In genomic region chr9:129604766-129605163, GRCh38 we compare ENCODE assay signal across 20 cellular contexts. TPM values are rescaled to one million over a fixed set of nuclear protein-coding genes. Genes with fewer than 3 reads are reported as not detected.
DNase-seq lines count a peak whose midpoint lies in the region; ATAC-seq, FAIRE-seq and TF ChIP-seq lines count a peak whose summit lies in the region.
"Had no signal": no experiment of that assay in that cellular context is flagged by ENCODE, and none has a peak within 500 bp of the region (broad histone marks: within the 10 kb centered on the region; RNA-seq: fewer than 3 reads in every experiment).

No MANE protein-coding gene starts in this region.

- H3K79me2 ChIP-seq in HepG2 (ENCODE audit: insufficient read depth, low read length) (peaks cover 3% of the 10 kb centered on the region), H1 (ENCODE audit: control insufficient read depth in 1 of 2, insufficient read depth in 2 of 2, low read length in 2 of 2) (no peaks in the 10 kb centered on the region)

- H2AK5ac ChIP-seq in H1 (ENCODE audit: low read depth, low read length): no peak overlapping the region

- FAIRE-seq in HepG2 (lab: Jason Lieb, UNC) (peak; percentile 4), H1 (lab: Jason Lieb, UNC) (no peak)
- FAIRE-seq: A204.1, astrocyte, keratinocyte had no signal

- POLR2A ChIA-PET in HepG2 (lab: Yijun Ruan, JAX): interaction anchor here (2.1 to 5.1 kb wide), 2 partner anchors 8 to 47 kb away, joined by 17 to 72 read pairs; no protein-coding TSS in a partner anchor
- POLR2A ChIA-PET in H1 (lab: Charles Lee; ENCODE audit: partially characterized antibody): interaction anchor here (1.3 to 2.0 kb wide), 3 partner anchors 8 to 141 kb away, joined by 3 to 5 read pairs (median 4); no protein-coding TSS in a partner anchor

- H3K4me1 ChIP-seq in HepG2 (ENCODE audit: insufficient read depth, low read length): peaks cover 88% of the 10 kb centered on the region
- peaks cover 0 to 23% (median 7%) of the 10 kb centered on the region in 4 donors for H3K4me1 ChIP-seq in right lobe of liver
- H3K4me1 ChIP-seq in H1 (replicated peaks in 1 of 4; ENCODE audit: control insufficient read depth in 3 of 4, insufficient read depth in 4 of 4, low read length in 3 of 4): peaks cover 0 to 18% (median 13%) of the 10 kb centered on the region in 4 experiments; a peak in 6 of 7 replicates

- in situ Hi-C loops in HepG2 (cut with HindIII; ENCODE audit: extremely low pct_ligation_motif_present, low pct_unique_long_range_greater_than_20kb): no loop called here

- H4K20me1 ChIP-seq in HepG2 (ENCODE audit: insufficient read depth, low read length) (no peaks in the 10 kb centered on the region), H1 (replicated peaks in 1 of 2; ENCODE audit: control insufficient read depth in 1 of 2, insufficient read depth in 2 of 2, low read length in 2 of 2) (no peaks in the 10 kb centered on the region)

- peaks cover 62% of the 10 kb centered on the region for H3K4me1 Mint-ChIP-seq in stimulated activated effector memory CD8-positive, alpha-beta T cell treated with anti-CD3 and anti-CD28 coated beads, Interleukin-12 subunit alpha, Interleukin-12 subunit beta, amount 100 ng/mL, for 72 hours

- TF ChIP-seq POLR2A in HepG2 (IDR thresholded peaks at IDR 0.05; ENCODE audit: insufficient read depth in 1 of 2, low read depth in 2 of 2, low read length in 2 of 2) (no peak), right lobe of liver (IDR thresholded peaks at IDR 0.05) (no peak), H1 (IDR thresholded peaks at IDR 0.05; ENCODE audit: control extremely low read depth in 1 of 2, low read depth in 2 of 2, low read length in 2 of 2) (no peak)

- no peak overlapping the region for H3K4me2 ChIP-seq in HepG2 (ENCODE audit: low read depth, low read length)
- no peak overlapping the region for H3K4me2 ChIP-seq in H1 (ENCODE audit: insufficient read depth in 1 of 2, low read depth in 2 of 2, low read length in 2 of 2)

- TF ChIP-seq EP300 in HepG2 (IDR thresholded peaks at IDR 0.05; ENCODE audit: low read depth in 2 of 2, low read length in 2 of 2): no peak
- TF ChIP-seq EP300 in HepG2 (CRISPR knock-in tag; IDR thresholded peaks at IDR 0.05; ENCODE audit: borderline replicate concordance): no peak
- no peak for TF ChIP-seq EP300 in H1 (IDR thresholded peaks at IDR 0.05; ENCODE audit: borderline replicate concordance in 1 of 2, low read depth in 2 of 2, low read length in 2 of 2)

- TF ChIP-seq RAD21 in HepG2 (CRISPR knock-in tag; IDR thresholded peaks at IDR 0.05): no peak
- TF ChIP-seq RAD21 in H1 (IDR thresholded peaks at IDR 0.05 in 1 of 2, conservative IDR thresholded peaks at IDR 0.05 in 1 of 2; ENCODE audit: low read depth in 2 of 2, low read length in 2 of 2): no peak

- intact Hi-C loops in HepG2 (cut with micrococcal nuclease; ENCODE audit: unreplicated experiment) (loop anchor here (1.0 to 5.0 kb wide), 2 partner anchors 32 to 117 kb away; no protein-coding TSS in a partner anchor), right lobe of liver (cut with DNase I) (loop anchor here (10.0 kb wide), 2 partner anchors 100 to 430 kb away; partner anchors contain the start of gene IER5L (in 1 of the 2))

- no peaks in the 10 kb centered on the region for H3K27me3 ChIP-seq in HepG2 (ENCODE audit: control insufficient read depth in 1 of 2, insufficient read depth in 2 of 2, low read length in 2 of 2)
- H3K27me3 ChIP-seq in right lobe of liver: no peaks in the 10 kb centered on the region
- H3K27me3 ChIP-seq in H1 (replicated peaks in 1 of 4; ENCODE audit: control insufficient read depth in 3 of 4, extremely low read depth in 1 of 4, insufficient read depth in 3 of 4, low read length in 3 of 4): peaks cover 0 to 10% (median 7%) of the 10 kb centered on the region in 4 experiments; a peak in 5 of 7 replicates
- H3K27me3 ChIP-seq: Peyer's patch had no signal

- H3K9me3 Mint-ChIP-seq in stimulated activated effector memory CD8-positive, alpha-beta T cell treated with anti-CD3 and anti-CD28 coated beads, Interleukin-12 subunit alpha, Interleukin-12 subunit beta, amount 100 ng/mL, for 72 hours: no peaks in the 10 kb centered on the region
- H3K9me3 Mint-ChIP-seq: activated T-helper 2 cell treated with anti-CD3 and anti-CD28 coated beads, Interferon-gamma antibody, Interleukin-2, Interleukin-4, amounts not matched to agents 10 μg/mL and 5 μg/mL and 100 μg/mL, durations not matched to agents 14 hours and 24 hours and 36 hours had no signal

- peak overlapping the region; percentile 98 for H2BK15ac ChIP-seq in H1 (ENCODE audit: low read length)

- no peak for TF ChIP-seq CTCF in HepG2 (CRISPR knock-in tag; IDR thresholded peaks at IDR 0.05)
- TF ChIP-seq CTCF in right lobe of liver (IDR thresholded peaks at IDR 0.05): no peak
- TF ChIP-seq CTCF in H1 (IDR thresholded peaks at IDR 0.05; ENCODE audit: control extremely low read depth in 1 of 3, insufficient read depth in 1 of 3, low read depth in 1 of 3, low read length in 3 of 3): no peak

- no peak overlapping the region for H3K14ac ChIP-seq in H1 (ENCODE audit: insufficient read length)

- peak overlapping the region; percentile 92 for H2BK20ac ChIP-seq in H1 (ENCODE audit: low read length)

- peak overlapping the region; percentile 67 for H3K27ac Mint-ChIP-seq in stimulated activated effector memory CD8-positive, alpha-beta T cell treated with anti-CD3 and anti-CD28 coated beads, Interleukin-12 subunit alpha, Interleukin-12 subunit beta, amount 100 ng/mL, for 72 hours
- H3K27ac Mint-ChIP-seq: activated T-helper 2 cell treated with anti-CD3 and anti-CD28 coated beads, Interferon-gamma antibody, Interleukin-2, Interleukin-4, amounts not matched to agents 10 μg/mL and 5 μg/mL and 100 μg/mL, durations not matched to agents 14 hours and 24 hours and 36 hours had no signal

- no peak overlapping the region for H2BK120ac ChIP-seq in H1 (replicated peaks; ENCODE audit: low read depth, low read length)

- H4K5ac ChIP-seq in H1 (ENCODE audit: insufficient read length, low read depth, low read length): no peak overlapping the region

- no peak overlapping the region for H3K18ac ChIP-seq in H1 (ENCODE audit: extremely low read depth, low read length)

- H3K56ac ChIP-seq in H1 (replicated peaks; ENCODE audit: insufficient read length, low read depth, low read length): no peak overlapping the region

- no peak overlapping the region for H3K9ac ChIP-seq in HepG2 (ENCODE audit: insufficient read depth, low read depth, low read length)
- H3K9ac ChIP-seq in H1 (replicated peaks in 1 of 4; ENCODE audit: extremely low read depth in 1 of 4, low read depth in 3 of 4, low read length in 3 of 4): no peak overlapping the region

- H3K4me3 ChIP-seq in HepG2 (replicated peaks in 1 of 3; ENCODE audit: insufficient read depth in 1 of 3, low read depth in 2 of 3, low read length in 3 of 3) (no peak overlapping the region), right lobe of liver (no peak overlapping the region), H1 (ENCODE audit: extremely low read depth in 1 of 4, insufficient read depth in 2 of 4, low read depth in 3 of 4, low read length in 4 of 4) (no peak overlapping the region)
- H3K4me3 ChIP-seq: Peyer's patch had no signal

- H2AFZ ChIP-seq in HepG2 (ENCODE audit: low read length): no peak overlapping the region
- H2AFZ ChIP-seq in H1 (ENCODE audit: low read length): no peak overlapping the region

- H3K4ac ChIP-seq in H1 (replicated peaks; ENCODE audit: insufficient read length, low read depth, low read length): no peak overlapping the region

- WGBS in HepG2 (ENCODE audit: low lambda C conversion rate): 75% methylated on average over 8 of the region's 8 CpGs
- WGBS in right lobe of liver (ENCODE audit: insufficient coverage, low coverage, low lambda C conversion rate, missing lambda C conversion rate): 66% methylated on average over 7 of the region's 8 CpGs
- 91% methylated on average over 8 of the region's 8 CpGs; no CpG with 5 or more reads in 1 of the 2 experiments for WGBS in H1 (ENCODE audit: extremely low coverage in 1 of 2, insufficient coverage in 1 of 2, insufficient read length in 1 of 2, insufficient replicate concordance in 2 of 2, low coverage in 1 of 2, low lambda C conversion rate in 2 of 2, missing lambda C conversion rate in 1 of 2), 2 experiments

- DNase-seq in DMS53 (lab: John Stamatoyannopoulos, UW) (peak; percentile 52), DMS53 treated with DMSO at 0.1 percent for 48 hours (lab: John Stamatoyannopoulos, UW; ENCODE audit: unreplicated experiment) (no peak), HepG2 (ENCODE audit: low spot score) (no peak), right lobe of liver (no peak), H1 (ENCODE audit: low read depth in 1 of 2, low spot score in 2 of 2) (no peak), NCI-H524 (lab: John Stamatoyannopoulos, UW) (no peak)
- no peak for DNase-seq in stimulated activated effector memory CD8-positive, alpha-beta T cell treated with anti-CD3 and anti-CD28 coated beads, Interleukin-12 subunit alpha, Interleukin-12 subunit beta, amount 100 ng/mL, for 72 hours (ENCODE audit: low spot score in 2 of 2)
- DNase-seq: GF-D8, NCI-H1048, NCI-H510A treated with DMSO at 0.1 percent for 48 hours, Peyer's patch had no signal

- no TSS peak for BruUV-seq in HepG2 (replicated peaks; lab: Mats Ljungman, UMichigan)

- ATAC-seq in HepG2: no peak
- no peak for ATAC-seq in right lobe of liver
- no peak for ATAC-seq in stimulated activated effector memory CD8-positive, alpha-beta T cell treated with anti-CD3 and anti-CD28 coated beads, Interleukin-12 subunit alpha, Interleukin-12 subunit beta, amount 100 ng/mL, for 72 hours
- no peak for ATAC-seq in HG02759 (IDR thresholded peaks at IDR 0.05; ENCODE audit: unreplicated experiment)
- ATAC-seq: esophagus mucosa had no signal

- no peaks in the 10 kb centered on the region for H3K9me3 ChIP-seq in HepG2 (ENCODE audit: low read length)
- H3K9me3 ChIP-seq in right lobe of liver: no peaks in the 10 kb centered on the region
- no peaks in the 10 kb centered on the region for H3K9me3 ChIP-seq in H1 (ENCODE audit: insufficient read depth in 2 of 2, low read depth in 1 of 2, low read length in 1 of 2)
- H3K9me3 ChIP-seq: Peyer's patch had no signal

- H3K36me3 Mint-ChIP-seq in stimulated activated effector memory CD8-positive, alpha-beta T cell treated with anti-CD3 and anti-CD28 coated beads, Interleukin-12 subunit alpha, Interleukin-12 subunit beta, amount 100 ng/mL, for 72 hours: peaks cover 5% of the 10 kb centered on the region

- H4K8ac ChIP-seq in H1 (ENCODE audit: extremely low read depth, insufficient read depth, low read length): no peak overlapping the region

- H2BK12ac ChIP-seq in H1 (ENCODE audit: low read depth, low read length): peak overlapping the region; percentile 95; the same call in 1 of the 2 replicates

- H2BK5ac ChIP-seq in H1 (ENCODE audit: low read depth, low read length): no peak overlapping the region

- no peak overlapping the region for H3K4me3 Mint-ChIP-seq in stimulated activated effector memory CD8-positive, alpha-beta T cell treated with anti-CD3 and anti-CD28 coated beads, Interleukin-12 subunit alpha, Interleukin-12 subunit beta, amount 100 ng/mL, for 72 hours

- peak overlapping the region; percentile 52 for H4K91ac ChIP-seq in H1 (replicated peaks; ENCODE audit: insufficient read length, low read length)

- no peaks in the 10 kb centered on the region for H3K79me1 ChIP-seq in H1 (ENCODE audit: low read depth, low read length)

- no peak overlapping the region for H3K23ac ChIP-seq in H1 (ENCODE audit: insufficient read length)

- CTCF ChIA-PET in HepG2 (lab: Yijun Ruan, JAX; ENCODE audit: low intra/inter-chr PET ratio, low total read pairs) (no interaction called here), H1 (lab: Charles Lee; ENCODE audit: partially characterized antibody) (interaction anchor here (0.6 to 3.2 kb wide), 9 partner anchors 8 to 462 kb away, joined by 3 to 10 read pairs (median 4); no protein-coding TSS in a partner anchor)

- H3K23me2 ChIP-seq in H1 (ENCODE audit: low read depth, low read length): peaks cover under 1% of the 10 kb centered on the region; the same call in 1 of the 2 replicates

- H3K36me3 ChIP-seq in HepG2 (replicated peaks in 1 of 2; ENCODE audit: control insufficient read depth in 1 of 2, insufficient read depth in 2 of 2, low read length in 2 of 2) (no peaks in the 10 kb centered on the region), right lobe of liver (no peaks in the 10 kb centered on the region), H1 (ENCODE audit: control insufficient read depth in 2 of 4, insufficient read depth in 4 of 4, low read length in 3 of 4) (no peaks in the 10 kb centered on the region)
- H3K36me3 ChIP-seq: Peyer's patch had no signal

- H3K27ac ChIP-seq in HepG2 (ENCODE audit: extremely low read length, insufficient read depth, low read length): peak overlapping the region; percentile 31
- H3K27ac ChIP-seq in right lobe of liver: no peak overlapping the region
- H3K27ac ChIP-seq in H1 (ENCODE audit: low read depth, low read length): no peak overlapping the region
- H3K27ac ChIP-seq: Peyer's patch had no signal

RNA-seq across cellular contexts. Expression of gene C9orf50, which starts 16.1 kb away (rescaled TPM):
- not detected in 2 replicates for total RNA-seq in HepG2 (2016; rRNA removed; fragmentation: Illumina TruSeq; extraction: Trizol)
- not detected in 2 replicates for total RNA-seq in HepG2 (2016; cell fraction: cytosol; rRNA removed; fragmentation: Illumina TruSeq; extraction: Trizol; ENCODE audit: low read depth)
- not detected in 2 replicates for total RNA-seq in HepG2 (2016; cell fraction: insoluble cytoplasmic fraction; rRNA removed; fragmentation: Illumina TruSeq; extraction: Trizol)
- total RNA-seq in HepG2 (2016; cell fraction: membrane; rRNA removed; fragmentation: Illumina TruSeq; extraction: Trizol): not detected in 2 replicates
- total RNA-seq in HepG2 (2016; cell fraction: nucleus; rRNA removed; fragmentation: Illumina TruSeq; extraction: Trizol): not detected in 2 replicates
- not detected in 2 replicates for polyA plus RNA-seq in HepG2 (2011; rRNA removed)
- polyA plus RNA-seq in HepG2 (2011; cell fraction: cytosol; rRNA removed): not detected in 2 replicates
- 0.10 TPM in 1 of 2 replicates, not detected in the other for polyA plus RNA-seq in HepG2 (2011; cell fraction: nucleus; rRNA removed)
- polyA plus RNA-seq in HepG2 (2012): not detected in 2 replicates
- not detected in 2 replicates for polyA plus RNA-seq in HepG2 (2016; cell fraction: cytosol; fragmentation: Illumina TruSeq; extraction: Trizol; ENCODE audit: low read depth)
- polyA plus RNA-seq in HepG2 (2016; cell fraction: insoluble cytoplasmic fraction; fragmentation: Illumina TruSeq; extraction: Trizol; ENCODE audit: low read depth): not detected in 2 replicates
- not detected in 2 replicates for polyA plus RNA-seq in HepG2 (2016; cell fraction: membrane; fragmentation: Illumina TruSeq; extraction: Trizol; ENCODE audit: low read depth)
- polyA plus RNA-seq in HepG2 (2016; cell fraction: nucleus; fragmentation: Illumina TruSeq; extraction: Trizol; ENCODE audit: insufficient read depth, low read depth): not detected in 2 replicates
- polyA minus RNA-seq in HepG2 (2011; rRNA and poly(A)+ RNA removed; ENCODE audit: low replicate concordance): not detected in 2 replicates
- polyA minus RNA-seq in HepG2 (2011; cell fraction: cytosol; rRNA and poly(A)+ RNA removed): not detected in 2 replicates
- not detected in 2 replicates for polyA minus RNA-seq in HepG2 (2011; cell fraction: nucleus; rRNA and poly(A)+ RNA removed)
- total RNA-seq in right lobe of liver: not detected
- not detected in 2 replicates for total RNA-seq in H1 (2021; fragmentation: NEBNext Ultra II Directional; extraction: Animal tissue kit (Norgen Biotek cat#: 25700))
- polyA plus RNA-seq in H1 (2011; rRNA removed): not detected in 2 replicates
- not detected for polyA plus RNA-seq in H1 (2011; cell fraction: cytosol; rRNA removed)
- polyA plus RNA-seq in H1 (2011; cell fraction: nucleus; rRNA removed): 0.17 TPM
- polyA plus RNA-seq in H1 (2012, experiment 1 of 2): not detected in 4 replicates
- polyA plus RNA-seq in H1 (2012, experiment 2 of 2): not detected
- polyA plus RNA-seq in H1 (2013, experiment 1 of 2): not detected
- not detected for polyA plus RNA-seq in H1 (2013, experiment 2 of 2)
- not detected in 2 replicates for polyA minus RNA-seq in H1 (2011; rRNA and poly(A)+ RNA removed)
- not detected for polyA minus RNA-seq in H1 (2011; cell fraction: cytosol; rRNA and poly(A)+ RNA removed)
- polyA minus RNA-seq in H1 (2011; cell fraction: nucleus; rRNA and poly(A)+ RNA removed): 0.40 TPM
- total RNA-seq: activated T-helper 2 cell treated with anti-CD3 and anti-CD28 coated beads, Interferon-gamma antibody, Interleukin-2, Interleukin-4, amounts not matched to agents 10 μg/mL and 5 μg/mL and 100 μg/mL, durations not matched to agents 14 hours and 24 hours and 36 hours; esophagus mucosa; mononuclear cell; Peyer's patch; posterior vena cava; subcutaneous adipose tissue had no signal
- polyA plus RNA-seq: keratinocyte had no signal

RNA-seq across cellular contexts. Expression of gene NTMT1, which starts 21.2 kb away (rescaled TPM):
- 51.0 and 53.8 TPM in 2 replicates for total RNA-seq in HepG2 (2016; rRNA removed; fragmentation: Illumina TruSeq; extraction: Trizol)
- total RNA-seq in HepG2 (2016; cell fraction: cytosol; rRNA removed; fragmentation: Illumina TruSeq; extraction: Trizol; ENCODE audit: low read depth): 18.8 and 21.6 TPM in 2 replicates
- 51.4 and 52.7 TPM in 2 replicates for total RNA-seq in HepG2 (2016; cell fraction: insoluble cytoplasmic fraction; rRNA removed; fragmentation: Illumina TruSeq; extraction: Trizol)
- 27.5 and 28.2 TPM in 2 replicates for total RNA-seq in HepG2 (2016; cell fraction: membrane; rRNA removed; fragmentation: Illumina TruSeq; extraction: Trizol)
- 24.5 and 26.0 TPM in 2 replicates for total RNA-seq in HepG2 (2016; cell fraction: nucleus; rRNA removed; fragmentation: Illumina TruSeq; extraction: Trizol)
- 49.1 and 52.7 TPM in 2 replicates for polyA plus RNA-seq in HepG2 (2011; rRNA removed)
- polyA plus RNA-seq in HepG2 (2011; cell fraction: cytosol; rRNA removed): 51.6 and 54.5 TPM in 2 replicates
- 33.4 and 35.2 TPM in 2 replicates for polyA plus RNA-seq in HepG2 (2011; cell fraction: nucleus; rRNA removed)
- 25.7 and 35.9 TPM in 2 replicates for polyA plus RNA-seq in HepG2 (2012)
- polyA plus RNA-seq in HepG2 (2016; cell fraction: cytosol; fragmentation: Illumina TruSeq; extraction: Trizol; ENCODE audit: low read depth): 25.5 and 33.2 TPM in 2 replicates
- 70.9 and 81.2 TPM in 2 replicates for polyA plus RNA-seq in HepG2 (2016; cell fraction: insoluble cytoplasmic fraction; fragmentation: Illumina TruSeq; extraction: Trizol; ENCODE audit: low read depth)
- 24.8 and 34.0 TPM in 2 replicates for polyA plus RNA-seq in HepG2 (2016; cell fraction: membrane; fragmentation: Illumina TruSeq; extraction: Trizol; ENCODE audit: low read depth)
- polyA plus RNA-seq in HepG2 (2016; cell fraction: nucleus; fragmentation: Illumina TruSeq; extraction: Trizol; ENCODE audit: insufficient read depth, low read depth): 54.6 and 61.5 TPM in 2 replicates
- 26.8 and 119 TPM in 2 replicates for polyA minus RNA-seq in HepG2 (2011; rRNA and poly(A)+ RNA removed; ENCODE audit: low replicate concordance)
- polyA minus RNA-seq in HepG2 (2011; cell fraction: cytosol; rRNA and poly(A)+ RNA removed): 14.8 and 17.0 TPM in 2 replicates
- polyA minus RNA-seq in HepG2 (2011; cell fraction: nucleus; rRNA and poly(A)+ RNA removed): 15.9 and 18.4 TPM in 2 replicates
- 10 to 100 TPM; 15.6 to 28.3 (median 20.7) TPM for total RNA-seq in right lobe of liver
- 66.1 and 70.2 TPM in 2 replicates for total RNA-seq in H1 (2021; fragmentation: NEBNext Ultra II Directional; extraction: Animal tissue kit (Norgen Biotek cat#: 25700))
- 66.8 and 72.0 TPM in 2 replicates for polyA plus RNA-seq in H1 (2011; rRNA removed)
- polyA plus RNA-seq in H1 (2011; cell fraction: cytosol; rRNA removed): 74.2 TPM
- 49.9 TPM for polyA plus RNA-seq in H1 (2011; cell fraction: nucleus; rRNA removed)
- polyA plus RNA-seq in H1 (2012, experiment 1 of 2): 50.4 to 65.9 TPM (median 63.1 TPM) in 4 replicates
- polyA plus RNA-seq in H1 (2012, experiment 2 of 2): 54.6 TPM
- polyA plus RNA-seq in H1 (2013, experiment 1 of 2): 37.6 TPM
- 37.1 TPM for polyA plus RNA-seq in H1 (2013, experiment 2 of 2)
- 27.6 and 39.4 TPM in 2 replicates for polyA minus RNA-seq in H1 (2011; rRNA and poly(A)+ RNA removed)
- 13.7 TPM for polyA minus RNA-seq in H1 (2011; cell fraction: cytosol; rRNA and poly(A)+ RNA removed)
- polyA minus RNA-seq in H1 (2011; cell fraction: nucleus; rRNA and poly(A)+ RNA removed): 22.0 TPM

RNA-seq across cellular contexts. Expression of gene ASB6, which starts 37.2 kb away (rescaled TPM):
- 8.2 and 8.3 TPM in 2 replicates for total RNA-seq in HepG2 (2016; rRNA removed; fragmentation: Illumina TruSeq; extraction: Trizol)
- total RNA-seq in HepG2 (2016; cell fraction: cytosol; rRNA removed; fragmentation: Illumina TruSeq; extraction: Trizol; ENCODE audit: low read depth): 1.6 and 1.8 TPM in 2 replicates
- total RNA-seq in HepG2 (2016; cell fraction: insoluble cytoplasmic fraction; rRNA removed; fragmentation: Illumina TruSeq; extraction: Trizol): 6.6 and 9.5 TPM in 2 replicates
- 5.0 and 6.5 TPM in 2 replicates for total RNA-seq in HepG2 (2016; cell fraction: membrane; rRNA removed; fragmentation: Illumina TruSeq; extraction: Trizol)
- 7.3 TPM in 2 replicates for total RNA-seq in HepG2 (2016; cell fraction: nucleus; rRNA removed; fragmentation: Illumina TruSeq; extraction: Trizol)
- 8.4 and 10.8 TPM in 2 replicates for polyA plus RNA-seq in HepG2 (2011; rRNA removed)
- polyA plus RNA-seq in HepG2 (2011; cell fraction: cytosol; rRNA removed): 6.1 and 7.8 TPM in 2 replicates
- 22.8 and 23.1 TPM in 2 replicates for polyA plus RNA-seq in HepG2 (2011; cell fraction: nucleus; rRNA removed)
- 4.2 and 5.8 TPM in 2 replicates for polyA plus RNA-seq in HepG2 (2012)
- 1.0 and 1.8 TPM in 2 replicates for polyA plus RNA-seq in HepG2 (2016; cell fraction: cytosol; fragmentation: Illumina TruSeq; extraction: Trizol; ENCODE audit: low read depth)
- polyA plus RNA-seq in HepG2 (2016; cell fraction: insoluble cytoplasmic fraction; fragmentation: Illumina TruSeq; extraction: Trizol; ENCODE audit: low read depth): 7.0 and 8.8 TPM in 2 replicates
- polyA plus RNA-seq in HepG2 (2016; cell fraction: membrane; fragmentation: Illumina TruSeq; extraction: Trizol; ENCODE audit: low read depth): 3.2 TPM in 2 replicates
- 17.2 and 17.7 TPM in 2 replicates for polyA plus RNA-seq in HepG2 (2016; cell fraction: nucleus; fragmentation: Illumina TruSeq; extraction: Trizol; ENCODE audit: insufficient read depth, low read depth)
- 10.0 and 29.3 TPM in 2 replicates for polyA minus RNA-seq in HepG2 (2011; rRNA and poly(A)+ RNA removed; ENCODE audit: low replicate concordance)
- 2.7 and 3.2 TPM in 2 replicates for polyA minus RNA-seq in HepG2 (2011; cell fraction: cytosol; rRNA and poly(A)+ RNA removed)
- 5.0 and 5.6 TPM in 2 replicates for polyA minus RNA-seq in HepG2 (2011; cell fraction: nucleus; rRNA and poly(A)+ RNA removed)
- 1 to 10 TPM; 4.5 to 9.5 (median 5.4) TPM for total RNA-seq in right lobe of liver
- total RNA-seq in H1 (2021; fragmentation: NEBNext Ultra II Directional; extraction: Animal tissue kit (Norgen Biotek cat#: 25700)): 17.3 TPM in 2 replicates
- polyA plus RNA-seq in H1 (2011; rRNA removed): 14.0 and 19.7 TPM in 2 replicates
- polyA plus RNA-seq in H1 (2011; cell fraction: cytosol; rRNA removed): 16.1 TPM
- polyA plus RNA-seq in H1 (2011; cell fraction: nucleus; rRNA removed): 28.1 TPM
- polyA plus RNA-seq in H1 (2012, experiment 1 of 2): 9.6 to 16.5 TPM (median 14.9 TPM) in 4 replicates
- 14.4 TPM for polyA plus RNA-seq in H1 (2012, experiment 2 of 2)
- polyA plus RNA-seq in H1 (2013, experiment 1 of 2): 12.1 TPM
- 12.0 TPM for polyA plus RNA-seq in H1 (2013, experiment 2 of 2)
- 8.4 and 11.0 TPM in 2 replicates for polyA minus RNA-seq in H1 (2011; rRNA and poly(A)+ RNA removed)
- 7.3 TPM for polyA minus RNA-seq in H1 (2011; cell fraction: cytosol; rRNA and poly(A)+ RNA removed)
- 9.7 TPM for polyA minus RNA-seq in H1 (2011; cell fraction: nucleus; rRNA and poly(A)+ RNA removed)
